In genomic region chr2:213251618-213252017, GRCh38 we compare ENCODE assay signal across 8 cellular contexts. TPM values are rescaled to one million over a fixed set of nuclear protein-coding genes. Genes with fewer than 3 reads are reported as not detected.
DNase-seq lines count a peak whose midpoint lies in the region; ATAC-seq and TF ChIP-seq lines count a peak whose summit lies in the region.

No MANE protein-coding gene starts in this region.

- intact Hi-C loops in HCT116 (cut with micrococcal nuclease): loop anchor here (2.0 to 10.0 kb wide), 4 partner anchors 543 to 1751 kb away; no protein-coding TSS in a partner anchor

- H2AFZ ChIP-seq in HCT116 (ENCODE audit: low read depth, low read length, poor library complexity, severe bottlenecking): peak overlapping the region; percentile 81

- peaks cover 5% of the 10 kb centered on the region for H3K4me1 Mint-ChIP-seq in activated T-cell treated with anti-CD3 and anti-CD28 coated beads, Interleukin-2, amount 50 U/mL, for 72 hours (ENCODE audit: low read depth)
- H3K4me1 Mint-ChIP-seq in naive B cell: no peaks in the 10 kb centered on the region

- no peak overlapping the region for H3K27ac Mint-ChIP-seq in activated T-cell treated with anti-CD3 and anti-CD28 coated beads, Interleukin-2, amount 50 U/mL, for 72 hours
- no peak overlapping the region for H3K27ac Mint-ChIP-seq in naive B cell

- RAD21 ChIA-PET in HCT116 (lab: Charles Lee; ENCODE audit: low non-redundant PET in 1 of 2, low total read pairs in 2 of 2, uncharacterized antibody in 2 of 2, unreplicated experiment in 2 of 2): no interaction called here

- no peaks in the 10 kb centered on the region for H3K79me2 ChIP-seq in HCT116 (ENCODE audit: insufficient read depth, low read length)

- CTCF ChIA-PET in HCT116 (lab: Charles Lee) (no interaction called here), RWPE1 (lab: Yijun Ruan, JAX) (interaction anchor here (0.6 to 0.7 kb wide), 3 partner anchors 303 to 1044 kb away, joined by 3 to 4 read pairs (median 3); no protein-coding TSS in a partner anchor)

- no peaks in the 10 kb centered on the region for H3K36me3 Mint-ChIP-seq in activated T-cell treated with anti-CD3 and anti-CD28 coated beads, Interleukin-2, amount 50 U/mL, for 72 hours (ENCODE audit: insufficient read depth in 2 of 2)
- no peaks in the 10 kb centered on the region for H3K36me3 Mint-ChIP-seq in naive B cell

- TF ChIP-seq POLR2A in HCT116 (IDR thresholded peaks at IDR 0.05; ENCODE audit: borderline replicate concordance, extremely low read depth, insufficient read depth, insufficient read length) (no peak), erythroblast (IDR thresholded peaks at IDR 0.05; ENCODE audit: low read length) (no peak)

- no peaks in the 10 kb centered on the region for H3K9me3 ChIP-seq in HCT116 (ENCODE audit: control insufficient read depth in 1 of 2, insufficient read depth in 1 of 2, low read depth in 1 of 2, low read length in 2 of 2)

- peak; percentile 57 to 60 for ATAC-seq in activated T-cell treated with anti-CD3 and anti-CD28 coated beads, Interleukin-2, amount 50 U/mL, for 72 hours (replicated peaks in 1 of 2)
- peak; percentile 88 for ATAC-seq in HCT116
- peak; percentile 61 to 67 for ATAC-seq in naive B cell (ENCODE audit: low read depth in 2 of 2)
- ATAC-seq in HG03457 (IDR thresholded peaks at IDR 0.05; ENCODE audit: unreplicated experiment): no peak

- no peaks in the 10 kb centered on the region for H3K9me2 ChIP-seq in HCT116 (ENCODE audit: insufficient read depth)

- POLR2A ChIA-PET in HCT116 (lab: Charles Lee) (no interaction called here), RWPE1 (lab: Yijun Ruan, JAX; ENCODE audit: low non-redundant PET) (no interaction called here)

- H3K4me3 ChIP-seq in HCT116 (replicated peaks in 1 of 2; ENCODE audit: low read depth in 1 of 2, low read length in 2 of 2) (no peak overlapping the region), LNCaP clone FGC (ENCODE audit: low read depth, low read length) (no peak overlapping the region)

- no peaks in the 10 kb centered on the region for H4K20me1 ChIP-seq in HCT116 (ENCODE audit: insufficient read depth)

- H3K4me2 ChIP-seq in HCT116 (ENCODE audit: low read length): peak overlapping the region; percentile 22; the same call in 1 of the 2 replicates

- no peaks in the 10 kb centered on the region for H3K4me1 ChIP-seq in HCT116 (ENCODE audit: control insufficient read depth in 1 of 2, insufficient read depth in 2 of 2, low read length in 2 of 2)

- TF ChIP-seq RAD21 in HCT116 (IDR thresholded peaks at IDR 0.05; ENCODE audit: low read depth): peak; percentile 87

- H3K27me3 ChIP-seq in HCT116 (ENCODE audit: insufficient read depth, low read length): no peaks in the 10 kb centered on the region

- no peak overlapping the region for H3K27ac ChIP-seq in HCT116 (ENCODE audit: low read depth, low read length)
- no peak overlapping the region for H3K27ac ChIP-seq in RWPE1

- peak; percentile 22 to 63 (median 56); a peak in 3 of 6 replicates for TF ChIP-seq CTCF in HCT116 (IDR thresholded peaks at IDR 0.05 in 2 of 3, conservative IDR thresholded peaks at IDR 0.05 in 1 of 3; ENCODE audit: borderline replicate concordance in 1 of 3, insufficient read depth in 1 of 3, low read depth in 2 of 3, low read length in 2 of 3)
- TF ChIP-seq CTCF in LNCaP clone FGC (IDR thresholded peaks at IDR 0.05; ENCODE audit: control insufficient read depth, extremely low read depth, insufficient read depth): peak; percentile 58
- peak; percentile 56 for TF ChIP-seq CTCF in RWPE1 (conservative IDR thresholded peaks at IDR 0.05; ENCODE audit: low read depth)

- no peaks in the 10 kb centered on the region for H3K27me3 Mint-ChIP-seq in activated T-cell treated with anti-CD3 and anti-CD28 coated beads, Interleukin-2, amount 50 U/mL, for 72 hours (ENCODE audit: low read depth)
- no peaks in the 10 kb centered on the region for H3K27me3 Mint-ChIP-seq in naive B cell

- no peak for DNase-seq in activated T-cell treated with anti-CD3 and anti-CD28 coated beads, Interleukin-2, amount 50 U/mL, for 72 hours
- DNase-seq in activated T-cell treated with anti-CD3 and anti-CD28 coated beads, Interleukin-2, amount 50 U/mL, for 1 hour: no peak
- DNase-seq in HCT116 (ENCODE audit: low read depth, low spot score): peak; percentile 50
- no peak for DNase-seq in LNCaP clone FGC (ENCODE audit: low read depth)
- DNase-seq in RWPE1 (ENCODE audit: low spot score): peak; percentile 36
- DNase-seq in erythroblast (lab: John Stamatoyannopoulos, UW): peak; percentile 66 to 78
- DNase-seq in naive B cell: peak; percentile 42

- no peaks in the 10 kb centered on the region for H3K9me3 Mint-ChIP-seq in activated T-cell treated with anti-CD3 and anti-CD28 coated beads, Interleukin-2, amount 50 U/mL, for 72 hours
- H3K9me3 Mint-ChIP-seq in naive B cell: peaks cover 0 to 1% (median 0%) of the 10 kb centered on the region in 7 donors

- H3K4me3 Mint-ChIP-seq in activated T-cell treated with anti-CD3 and anti-CD28 coated beads, Interleukin-2, amount 50 U/mL, for 72 hours: no peak overlapping the region
- no peak overlapping the region for H3K4me3 Mint-ChIP-seq in naive B cell

- H3K9ac ChIP-seq in HCT116 (ENCODE audit: low read length): no peak overlapping the region

- no TSS peak for BruUV-seq in HCT116 (replicated peaks; lab: Mats Ljungman, UMichigan)

- H3K36me3 ChIP-seq in HCT116 (ENCODE audit: control insufficient read depth in 1 of 2, insufficient read depth in 2 of 2, low read length in 2 of 2): no peaks in the 10 kb centered on the region

TF ChIP-seq in HCT116, 20 proteins besides CTCF, POLR2A, EP300 and RAD21:
- no peak for TF ChIP-seq TCF7L2 (IDR thresholded peaks at IDR 0.05; ENCODE audit: borderline replicate concordance, extremely low read depth, insufficient read depth, insufficient read length)
- TF ChIP-seq CBX3 (IDR thresholded peaks at IDR 0.05; ENCODE audit: low read depth): 0 out of 2 replicates have a peak, but pooled peaks have one; percentile 19
- 0 out of 2 replicates have a peak, but pooled peaks have one; percentile 4 for TF ChIP-seq FOSL1 (IDR thresholded peaks at IDR 0.05; ENCODE audit: low read depth)

RNA-seq across cellular contexts. Expression of gene SPAG16, which starts 32.6 kb away (rescaled TPM):
- total RNA-seq in activated T-cell treated with anti-CD3 and anti-CD28 coated beads, Interleukin-2, amount 50 U/mL, for 72 hours: 1 to 10 TPM; 8.2 to 9.0 TPM
- 0.30 TPM for total RNA-seq in HCT116 (2021; ENCODE audit: unreplicated experiment)
- polyA plus RNA-seq in HCT116 (2012): not detected in 2 replicates
- 10 to 100 TPM in 5 of 6 donors, 1 to 10 TPM in 1; 8.4 to 19.7 (median 15.7) TPM for polyA plus RNA-seq in naive B cell (ENCODE audit: low read depth in 6 of 6)

Comparison
In these comparisons a context has a peak if more than half of its experiments do, and no peak if none do; other contexts are left out.
1. DNase-seq: peak in HCT116 (single experiment), RWPE1 (single experiment), erythroblast (2 of 2) and naive B cell (single experiment); none in activated T-cell treated with anti-CD3 and anti-CD28 coated beads, Interleukin-2, amount 50 U/mL, for 72 hours (0 of 2), activated T-cell treated with anti-CD3 and anti-CD28 coated beads, Interleukin-2, amount 50 U/mL, for 1 hour (single experiment) and LNCaP clone FGC (single experiment).
2. Peak in every context shown above with its lines, with median percentiles within 50 percentile points of each other: CTCF ChIP-seq.